27 cellular contexts compared by ENCODE assay signal in the genomic region with DNA sequence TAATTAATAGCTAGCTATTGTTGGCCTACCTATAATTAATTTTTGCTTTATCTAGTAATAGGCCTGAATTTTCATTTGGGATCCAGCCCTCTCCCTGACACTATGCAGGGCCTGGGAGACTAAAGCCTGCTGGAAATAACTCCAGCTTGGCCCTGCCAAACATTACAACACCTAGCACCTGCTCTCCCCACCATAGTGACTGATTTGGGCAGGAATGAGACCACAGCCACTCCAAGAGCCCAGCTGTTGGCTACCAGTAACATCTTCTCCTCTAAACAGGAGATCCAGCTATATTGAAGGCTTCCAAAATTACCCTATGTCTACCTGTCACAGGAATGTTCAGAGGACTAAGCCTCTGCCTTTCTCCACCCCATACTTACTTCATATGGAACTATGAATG.
"Had no signal": no experiment of that assay in that cellular context is flagged by ENCODE, and none has a peak within 500 bp of the region (broad histone marks: within the 10 kb centered on the region; RNA-seq: fewer than 3 reads in every experiment).

No MANE protein-coding gene starts in this region.

- H3K27me3 ChIP-seq: stomach, suprapubic skin, testis, thyroid gland, tibial nerve, transverse colon, upper lobe of left lung, upper lobe of right lung, uterus, vagina had no signal

- H3K27ac ChIP-seq: stomach, suprapubic skin, testis, thyroid gland, tibial nerve, transverse colon, upper lobe of left lung, upper lobe of right lung, uterus, vagina had no signal

- H3K27me3 Mint-ChIP-seq: stimulated activated naive B cell treated with anti-CD40 and anti-IgM and Interleukin-4, amounts not matched to agents 10 μg/mL and 1 μg/mL and 100 μg/mL, for 72 hours; type B pancreatic cell had no signal

- DNase-seq: stimulated activated CD4-positive, alpha-beta T cell treated with anti-CD3 and anti-CD28 coated beads, Interleukin-2, amount 100 ng/mL, for 48 hours; stimulated activated CD4-positive, alpha-beta T cell treated with anti-CD3 and anti-CD28 coated beads, Interleukin-4, amount 100 ng/mL, for 1 hour; stimulated activated CD4-positive, alpha-beta T cell treated with anti-CD3 and anti-CD28 coated beads, Interleukin-4, amount 100 ng/mL, for 24 hours; stimulated activated CD4-positive, alpha-beta T cell treated with anti-CD3 and anti-CD28 coated beads, Interleukin-4, amount 100 ng/mL, for 4 hours; stimulated activated CD8-positive, alpha-beta memory T cell treated with anti-CD3 and anti-CD28 coated beads, Interleukin-4, amount 100 ng/mL, for 48 hours; stimulated activated naive B cell treated with anti-CD40 and anti-IgM and Interleukin-4, amounts not matched to agents 10 μg/mL and 1 μg/mL and 100 μg/mL, for 72 hours; stimulated activated naive CD4-positive, alpha-beta T cell; stimulated activated naive CD4-positive, alpha-beta T cell treated with Interleukin-2 at 50 U/mL for 16 hours; stimulated activated naive CD8-positive, alpha-beta T cell treated with anti-CD3 and anti-CD28 coated beads, Interleukin-15, amount 100 ng/mL, for 72 hours; stimulated activated naive CD8-positive, alpha-beta T cell treated with anti-CD3 and anti-CD28 coated beads, Interleukin-15, Interleukin-2, amounts not matched to agents 100 U/mL and 50 U/mL, for 24 hours; stomach; substantia nigra; testis; thyroid gland; transverse colon; trophoblast cell; upper lobe of left lung; upper lobe of right lung; uterus had no signal

- H3K36me3 ChIP-seq: stomach, suprapubic skin, thoracic aorta, thyroid gland, tibial nerve, transverse colon, upper lobe of left lung, upper lobe of right lung, uterus, vagina had no signal

- H3K4me1 ChIP-seq: stomach, suprapubic skin, testis, thyroid gland, tibial nerve, transverse colon, upper lobe of left lung, upper lobe of right lung, uterus, vagina had no signal

- H3K4me3 ChIP-seq: stomach, suprapubic skin, testis, thoracic aorta, thyroid gland, tibial nerve, transverse colon, upper lobe of left lung, upper lobe of right lung, uterus, vagina had no signal

- H3K4me3 Mint-ChIP-seq: stimulated activated effector memory CD8-positive, alpha-beta T cell treated with anti-CD3 and anti-CD28 coated beads, Interleukin-12 subunit alpha, Interleukin-12 subunit beta, amount 100 ng/mL, for 72 hours; stimulated activated memory B cell treated with anti-CD40 and anti-IgM and Interleukin-4, amounts not matched to agents 10 μg/mL and 1 μg/mL and 100 μg/mL, for 72 hours; stimulated activated naive B cell treated with anti-CD40 and anti-IgM and Interleukin-4, amounts not matched to agents 10 μg/mL and 1 μg/mL and 100 μg/mL, for 72 hours; stimulated activated naive CD8-positive, alpha-beta T cell treated with anti-CD3 and anti-CD28 coated beads, Interleukin-15, amount 100 ng/mL, for 72 hours; stimulated activated naive CD8-positive, alpha-beta T cell treated with anti-CD3 and anti-CD28 coated beads, Interleukin-15, Interleukin-2, amounts not matched to agents 100 ng/mL and 50 ng/mL, for 24 hours; type B pancreatic cell had no signal

- H3K9me3 Mint-ChIP-seq: stimulated activated effector memory CD8-positive, alpha-beta T cell treated with anti-CD3 and anti-CD28 coated beads, Interleukin-12 subunit alpha, Interleukin-12 subunit beta, amount 100 ng/mL, for 72 hours; stimulated activated memory B cell treated with anti-CD40 and anti-IgM and Interleukin-4, amounts not matched to agents 10 μg/mL and 1 μg/mL and 100 μg/mL, for 72 hours; stimulated activated naive B cell treated with anti-CD40 and anti-IgM and Interleukin-4, amounts not matched to agents 10 μg/mL and 1 μg/mL and 100 μg/mL, for 72 hours; stimulated activated naive CD8-positive, alpha-beta T cell treated with anti-CD3 and anti-CD28 coated beads, Interleukin-15, Interleukin-2, amounts not matched to agents 100 ng/mL and 50 ng/mL, for 24 hours; type B pancreatic cell had no signal

- H3K4me1 Mint-ChIP-seq: stimulated activated effector memory CD8-positive, alpha-beta T cell treated with anti-CD3 and anti-CD28 coated beads, Interleukin-12 subunit alpha, Interleukin-12 subunit beta, amount 100 ng/mL, for 72 hours; stimulated activated memory B cell treated with anti-CD40 and anti-IgM and Interleukin-4, amounts not matched to agents 10 μg/mL and 1 μg/mL and 100 μg/mL, for 72 hours had no signal

- H3K36me3 Mint-ChIP-seq: stimulated activated effector memory CD8-positive, alpha-beta T cell treated with anti-CD3 and anti-CD28 coated beads, Interleukin-12 subunit alpha, Interleukin-12 subunit beta, amount 100 ng/mL, for 72 hours; stimulated activated memory B cell treated with anti-CD40 and anti-IgM and Interleukin-4, amounts not matched to agents 10 μg/mL and 1 μg/mL and 100 μg/mL, for 72 hours; stimulated activated naive B cell treated with anti-CD40 and anti-IgM and Interleukin-4, amounts not matched to agents 10 μg/mL and 1 μg/mL and 100 μg/mL, for 72 hours; type B pancreatic cell had no signal

- H3K27ac Mint-ChIP-seq: stimulated activated effector memory CD8-positive, alpha-beta T cell treated with anti-CD3 and anti-CD28 coated beads, Interleukin-12 subunit alpha, Interleukin-12 subunit beta, amount 100 ng/mL, for 72 hours; stimulated activated memory B cell treated with anti-CD40 and anti-IgM and Interleukin-4, amounts not matched to agents 10 μg/mL and 1 μg/mL and 100 μg/mL, for 72 hours; stimulated activated naive B cell treated with anti-CD40 and anti-IgM and Interleukin-4, amounts not matched to agents 10 μg/mL and 1 μg/mL and 100 μg/mL, for 72 hours; stimulated activated naive CD8-positive, alpha-beta T cell treated with anti-CD3 and anti-CD28 coated beads, Interleukin-15, amount 100 ng/mL, for 72 hours; stimulated activated naive CD8-positive, alpha-beta T cell treated with anti-CD3 and anti-CD28 coated beads, Interleukin-15, Interleukin-2, amounts not matched to agents 100 ng/mL and 50 ng/mL, for 24 hours; type B pancreatic cell had no signal

- H3K9me3 ChIP-seq: stomach, suprapubic skin, testis, thoracic aorta, thyroid gland, tibial nerve, transverse colon, upper lobe of left lung, upper lobe of right lung, uterus, vagina had no signal
